Comparison of ENCODE assay signal across 8 cellular contexts in the genomic region with DNA sequence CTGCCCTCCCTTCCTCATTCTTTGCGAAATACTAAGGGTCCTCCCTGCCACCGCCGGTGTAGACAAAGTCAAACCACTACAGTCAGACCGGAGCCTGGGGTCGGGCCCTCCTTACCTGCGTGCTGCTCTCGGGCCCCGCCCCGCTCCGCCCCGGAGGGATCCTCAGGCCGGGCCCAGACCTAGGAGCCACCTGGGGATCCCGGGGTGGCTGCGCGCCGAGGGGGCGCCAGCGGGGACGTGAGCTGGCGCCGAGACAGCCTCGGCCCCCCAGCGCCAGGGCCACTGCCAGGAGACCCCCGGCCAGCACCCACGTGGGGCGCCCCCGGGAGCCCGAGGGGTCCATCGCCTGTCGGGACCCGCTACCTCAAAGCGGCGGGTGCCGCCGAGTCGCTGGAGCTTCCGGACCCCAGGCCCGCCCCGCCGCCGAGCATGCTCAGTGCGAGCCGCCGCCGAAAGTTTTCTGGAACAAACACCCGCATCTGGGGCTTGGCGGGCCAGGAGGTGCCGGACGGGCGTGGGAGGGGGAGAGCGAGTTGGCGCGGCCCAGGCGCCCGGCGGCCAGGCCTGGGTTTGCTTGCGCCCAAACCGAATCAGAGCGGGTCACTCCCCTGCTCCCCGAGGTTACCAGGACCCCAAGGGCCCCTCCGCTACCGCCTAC. TPM values are rescaled to one million over a fixed set of nuclear protein-coding genes. Genes with fewer than 3 reads are reported as not detected.
DNase-seq lines count a peak whose midpoint lies in the region; ATAC-seq and TF ChIP-seq lines count a peak whose summit lies in the region.

A gene with protein sequence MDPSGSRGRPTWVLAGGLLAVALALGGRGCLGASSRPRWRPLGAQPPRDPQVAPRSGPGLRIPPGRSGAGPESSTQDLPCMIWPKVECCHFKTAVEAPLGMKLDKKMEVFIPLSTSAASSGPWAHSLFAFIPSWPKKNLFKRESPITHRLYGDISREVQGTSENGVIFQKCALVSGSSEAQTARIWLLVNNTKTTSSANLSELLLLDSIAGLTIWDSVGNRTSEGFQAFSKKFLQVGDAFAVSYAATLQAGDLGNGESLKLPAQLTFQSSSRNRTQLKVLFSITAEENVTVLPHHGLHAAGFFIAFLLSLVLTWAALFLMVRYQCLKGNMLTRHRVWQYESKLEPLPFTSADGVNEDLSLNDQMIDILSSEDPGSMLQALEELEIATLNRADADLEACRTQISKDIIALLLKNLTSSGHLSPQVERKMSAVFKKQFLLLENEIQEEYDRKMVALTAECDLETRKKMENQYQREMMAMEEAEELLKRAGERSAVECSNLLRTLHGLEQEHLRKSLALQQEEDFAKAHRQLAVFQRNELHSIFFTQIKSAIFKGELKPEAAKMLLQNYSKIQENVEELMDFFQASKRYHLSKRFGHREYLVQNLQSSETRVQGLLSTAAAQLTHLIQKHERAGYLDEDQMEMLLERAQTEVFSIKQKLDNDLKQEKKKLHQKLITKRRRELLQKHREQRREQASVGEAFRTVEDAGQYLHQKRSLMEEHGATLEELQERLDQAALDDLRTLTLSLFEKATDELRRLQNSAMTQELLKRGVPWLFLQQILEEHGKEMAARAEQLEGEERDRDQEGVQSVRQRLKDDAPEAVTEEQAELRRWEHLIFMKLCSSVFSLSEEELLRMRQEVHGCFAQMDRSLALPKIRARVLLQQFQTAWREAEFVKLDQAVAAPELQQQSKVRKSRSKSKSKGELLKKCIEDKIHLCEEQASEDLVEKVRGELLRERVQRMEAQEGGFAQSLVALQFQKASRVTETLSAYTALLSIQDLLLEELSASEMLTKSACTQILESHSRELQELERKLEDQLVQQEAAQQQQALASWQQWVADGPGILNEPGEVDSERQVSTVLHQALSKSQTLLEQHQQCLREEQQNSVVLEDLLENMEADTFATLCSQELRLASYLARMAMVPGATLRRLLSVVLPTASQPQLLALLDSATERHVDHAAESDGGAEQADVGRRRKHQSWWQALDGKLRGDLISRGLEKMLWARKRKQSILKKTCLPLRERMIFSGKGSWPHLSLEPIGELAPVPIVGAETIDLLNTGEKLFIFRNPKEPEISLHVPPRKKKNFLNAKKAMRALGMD (minus strand): TSS at position 389 of the 658 bp plus-strand sequence. CDS start 46 bp downstream, at position 343.

- peak in 1 of 2 donors; percentile 75 for TF ChIP-seq POLR2A in thyroid gland (IDR thresholded peaks at IDR 0.05)

- H3K27ac Mint-ChIP-seq in WTC11 = no peak within 1 kb of the TSS

- no peaks in the 10 kb centered on the region for H3K27me3 ChIP-seq in thyroid gland

- H3K27ac ChIP-seq in mesodermal cell (ENCODE audit: low read depth, low read length, severe bottlenecking) (no peak within 1 kb of the TSS), thyroid gland (peak within 1 kb of the TSS; percentile 74 to 89 (median 82))

- WGBS in mesodermal cell (ENCODE audit: insufficient coverage in 2 of 2), 2 experiments = 5 to 6% methylated on average over 55 to 56 of the region's 62 CpGs
- 0 to 2% methylated on average over 1 to 21 of the region's 62 CpGs for WGBS in thyroid gland, 2 donors

- intact Hi-C loops in thyroid gland (cut with DNase I) = no loop called here

- TF ChIP-seq CTCF in WTC11 (IDR thresholded peaks at IDR 0.05) (no peak), thyroid gland (IDR thresholded peaks at IDR 0.05) (peak in 1 of 6 experiments; percentile 13)

- peaks cover 19% of the 10 kb centered on the region for H3K9me3 Mint-ChIP-seq in WTC11

- peaks cover 11% of the 10 kb centered on the region for H3K9me3 ChIP-seq in mesodermal cell (ENCODE audit: control insufficient read depth, low read length)
- no peaks in the 10 kb centered on the region for H3K9me3 ChIP-seq in thyroid gland

- ATAC-seq in GM18907 (IDR thresholded peaks at IDR 0.05; ENCODE audit: unreplicated experiment) (peak; percentile 37), WTC11 (peak; percentile 43), esophagus mucosa (peak; percentile 43), HG02970 (IDR thresholded peaks at IDR 0.05; ENCODE audit: low FRiP score, unreplicated experiment) (no peak), GM18498 (IDR thresholded peaks at IDR 0.05; ENCODE audit: unreplicated experiment) (no peak)

- CTCF ChIA-PET in WTC11 (lab: Charles Lee) = interaction anchor here (0.8 to 1.4 kb wide), 7 partner anchors 11 to 657 kb away, joined by 3 to 6 read pairs (median 4); a partner anchor contains a TSS

- H3K36me3 ChIP-seq in mesodermal cell (ENCODE audit: control insufficient read depth, insufficient read depth, low read length) (peaks cover 5% of the 10 kb centered on the region), thyroid gland (no peaks in the 10 kb centered on the region)

- peaks cover 58% of the 10 kb centered on the region for H3K27me3 Mint-ChIP-seq in WTC11 (ENCODE audit: low read depth)

- peak within 1 kb of the TSS; percentile 53 for H3K4me3 ChIP-seq in mesodermal cell (ENCODE audit: extremely low read depth, insufficient read depth, low read length, poor library complexity, severe bottlenecking)
- H3K4me3 ChIP-seq in thyroid gland (replicated peaks in 1 of 3) = peak within 1 kb of the TSS; percentile 59 to 79 (median 61)

- H3K4me1 ChIP-seq in mesodermal cell (ENCODE audit: control insufficient read depth, insufficient read depth, low read length, poor library complexity, severe bottlenecking) = peaks cover 11% of the 10 kb centered on the region
- peaks cover 16 to 39% of the 10 kb centered on the region in 2 donors for H3K4me1 ChIP-seq in thyroid gland

- H3K4me3 Mint-ChIP-seq in WTC11 = peak within 1 kb of the TSS; percentile 71

- H3K4me1 Mint-ChIP-seq in WTC11 = peaks cover 19% of the 10 kb centered on the region

- DNase-seq in WTC11 (ENCODE audit: low spot score) = peak; percentile 73
- peak; percentile 79 to 80 for DNase-seq in thyroid gland
- DNase-seq in NCI-H1930 (lab: John Stamatoyannopoulos, UW) = no peak

- POLR2A ChIA-PET in WTC11 (lab: Charles Lee) = interaction anchor here (1.1 kb wide), 1 partner anchor 20 kb away, joined by 5 read pairs; no protein-coding TSS in a partner anchor

- peaks cover 19% of the 10 kb centered on the region for H3K36me3 Mint-ChIP-seq in WTC11

TF ChIP-seq in WTC11, 78 proteins besides CTCF, POLR2A, EP300 and RAD21 (continues in another document):
- TF ChIP-seq, protein P1, sequence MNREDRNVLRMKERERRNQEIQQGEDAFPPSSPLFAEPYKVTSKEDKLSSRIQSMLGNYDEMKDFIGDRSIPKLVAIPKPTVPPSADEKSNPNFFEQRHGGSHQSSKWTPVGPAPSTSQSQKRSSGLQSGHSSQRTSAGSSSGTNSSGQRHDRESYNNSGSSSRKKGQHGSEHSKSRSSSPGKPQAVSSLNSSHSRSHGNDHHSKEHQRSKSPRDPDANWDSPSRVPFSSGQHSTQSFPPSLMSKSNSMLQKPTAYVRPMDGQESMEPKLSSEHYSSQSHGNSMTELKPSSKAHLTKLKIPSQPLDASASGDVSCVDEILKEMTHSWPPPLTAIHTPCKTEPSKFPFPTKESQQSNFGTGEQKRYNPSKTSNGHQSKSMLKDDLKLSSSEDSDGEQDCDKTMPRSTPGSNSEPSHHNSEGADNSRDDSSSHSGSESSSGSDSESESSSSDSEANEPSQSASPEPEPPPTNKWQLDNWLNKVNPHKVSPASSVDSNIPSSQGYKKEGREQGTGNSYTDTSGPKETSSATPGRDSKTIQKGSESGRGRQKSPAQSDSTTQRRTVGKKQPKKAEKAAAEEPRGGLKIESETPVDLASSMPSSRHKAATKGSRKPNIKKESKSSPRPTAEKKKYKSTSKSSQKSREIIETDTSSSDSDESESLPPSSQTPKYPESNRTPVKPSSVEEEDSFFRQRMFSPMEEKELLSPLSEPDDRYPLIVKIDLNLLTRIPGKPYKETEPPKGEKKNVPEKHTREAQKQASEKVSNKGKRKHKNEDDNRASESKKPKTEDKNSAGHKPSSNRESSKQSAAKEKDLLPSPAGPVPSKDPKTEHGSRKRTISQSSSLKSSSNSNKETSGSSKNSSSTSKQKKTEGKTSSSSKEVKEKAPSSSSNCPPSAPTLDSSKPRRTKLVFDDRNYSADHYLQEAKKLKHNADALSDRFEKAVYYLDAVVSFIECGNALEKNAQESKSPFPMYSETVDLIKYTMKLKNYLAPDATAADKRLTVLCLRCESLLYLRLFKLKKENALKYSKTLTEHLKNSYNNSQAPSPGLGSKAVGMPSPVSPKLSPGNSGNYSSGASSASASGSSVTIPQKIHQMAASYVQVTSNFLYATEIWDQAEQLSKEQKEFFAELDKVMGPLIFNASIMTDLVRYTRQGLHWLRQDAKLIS (CRISPR knock-in tag; IDR thresholded peaks at IDR 0.05; ENCODE audit: borderline replicate concordance) = no peak
- TF ChIP-seq HMGA2 (CRISPR knock-in tag; IDR thresholded peaks at IDR 0.05) = no peak
- TF ChIP-seq NR2C2 (CRISPR knock-in tag; IDR thresholded peaks at IDR 0.05) = no peak
- TF ChIP-seq, protein P2, sequence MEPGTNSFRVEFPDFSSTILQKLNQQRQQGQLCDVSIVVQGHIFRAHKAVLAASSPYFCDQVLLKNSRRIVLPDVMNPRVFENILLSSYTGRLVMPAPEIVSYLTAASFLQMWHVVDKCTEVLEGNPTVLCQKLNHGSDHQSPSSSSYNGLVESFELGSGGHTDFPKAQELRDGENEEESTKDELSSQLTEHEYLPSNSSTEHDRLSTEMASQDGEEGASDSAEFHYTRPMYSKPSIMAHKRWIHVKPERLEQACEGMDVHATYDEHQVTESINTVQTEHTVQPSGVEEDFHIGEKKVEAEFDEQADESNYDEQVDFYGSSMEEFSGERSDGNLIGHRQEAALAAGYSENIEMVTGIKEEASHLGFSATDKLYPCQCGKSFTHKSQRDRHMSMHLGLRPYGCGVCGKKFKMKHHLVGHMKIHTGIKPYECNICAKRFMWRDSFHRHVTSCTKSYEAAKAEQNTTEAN (CRISPR knock-in tag; IDR thresholded peaks at IDR 0.05) = 0 out of 2 replicates have a peak, but pooled peaks have one; percentile 23
- TF ChIP-seq, protein P3, sequence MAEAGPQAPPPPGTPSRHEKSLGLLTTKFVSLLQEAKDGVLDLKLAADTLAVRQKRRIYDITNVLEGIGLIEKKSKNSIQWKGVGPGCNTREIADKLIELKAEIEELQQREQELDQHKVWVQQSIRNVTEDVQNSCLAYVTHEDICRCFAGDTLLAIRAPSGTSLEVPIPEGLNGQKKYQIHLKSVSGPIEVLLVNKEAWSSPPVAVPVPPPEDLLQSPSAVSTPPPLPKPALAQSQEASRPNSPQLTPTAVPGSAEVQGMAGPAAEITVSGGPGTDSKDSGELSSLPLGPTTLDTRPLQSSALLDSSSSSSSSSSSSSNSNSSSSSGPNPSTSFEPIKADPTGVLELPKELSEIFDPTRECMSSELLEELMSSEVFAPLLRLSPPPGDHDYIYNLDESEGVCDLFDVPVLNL (CRISPR knock-in tag; IDR thresholded peaks at IDR 0.05; ENCODE audit: borderline replicate concordance, low read depth) = no peak
- TF ChIP-seq FOXP1 (CRISPR knock-in tag; IDR thresholded peaks at IDR 0.05; ENCODE audit: borderline replicate concordance) = no peak; the same call in 1 of the 2 replicates

RNA-seq across cellular contexts. Expression of the gene that starts here (rescaled TPM):
- total RNA-seq in WTC11 (2021) = 4.8 to 6.3 TPM (median 5.8 TPM) in 3 replicates
- total RNA-seq in esophagus mucosa = 1.8 TPM
- polyA plus RNA-seq in mesodermal cell (2013, experiment 1 of 2) = 4.9 TPM
- 3.9 TPM for polyA plus RNA-seq in mesodermal cell (2013, experiment 2 of 2)
- total RNA-seq in thyroid gland = 10 to 100 TPM; 15.7 to 24.5 (median 17.2) TPM

Comparison
In these comparisons a context has a peak if more than half of its experiments do, and no peak if none do; other contexts are left out.
1. ATAC-seq: peak in GM18907 (single experiment), WTC11 (single experiment) and esophagus mucosa (single experiment); none in HG02970 (single experiment) and GM18498 (single experiment).
2. DNase-seq: peak in WTC11 (single experiment) and thyroid gland (2 of 2); none in NCI-H1930 (0 of 2).